10 cellular contexts compared by ENCODE assay signal in the genomic region with DNA sequence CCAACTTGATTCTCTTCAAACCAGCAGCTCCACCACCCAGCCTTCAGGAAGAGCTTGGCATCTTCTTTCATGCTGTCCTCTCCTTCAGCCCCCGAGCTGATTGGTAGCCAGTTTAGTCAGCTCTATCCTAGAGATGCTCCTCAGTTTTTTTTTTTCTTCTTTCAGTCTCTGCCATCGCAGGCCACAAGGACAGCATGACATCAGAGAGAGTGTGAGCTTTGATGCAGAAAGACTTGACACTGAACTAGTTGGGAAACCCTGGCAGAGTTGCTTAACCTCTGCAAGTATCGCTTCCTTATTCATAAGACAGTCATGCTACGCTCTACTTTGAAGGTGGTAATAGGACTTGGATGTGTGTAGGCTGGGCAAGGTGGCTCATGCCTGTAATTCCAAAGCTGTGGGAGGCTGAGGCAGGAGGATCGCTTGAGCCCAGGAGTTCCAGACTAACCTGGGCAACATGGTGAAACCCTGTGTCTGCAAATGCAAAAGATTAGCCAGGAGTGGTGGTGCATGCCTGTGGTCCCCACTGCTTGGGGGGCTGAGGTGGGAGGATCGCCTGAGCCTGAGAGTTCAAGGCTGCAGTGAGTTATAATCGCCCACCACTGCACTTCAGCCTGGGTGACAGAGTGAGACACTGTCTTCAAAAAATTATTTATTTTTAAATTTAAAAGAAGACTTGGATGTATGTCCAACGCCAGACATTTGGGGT. TPM values are rescaled to one million over a fixed set of nuclear protein-coding genes. Genes with fewer than 3 reads are reported as not detected.
A peak's percentile ranks its signal among the peaks of the same experiment; 100 is the strongest.
DNase-seq lines count a peak whose midpoint lies in the region; ATAC-seq and TF ChIP-seq lines count a peak whose summit lies in the region.
"Had no signal": no experiment of that assay in that cellular context is flagged by ENCODE, and none has a peak within 500 bp of the region (broad histone marks: within the 10 kb centered on the region; RNA-seq: fewer than 3 reads in every experiment).

No MANE protein-coding gene starts in this region.

- no peaks in the 10 kb centered on the region for H3K9me3 ChIP-seq in lung (ENCODE audit: control insufficient read depth in 2 of 2, insufficient read depth in 1 of 2, low read length in 1 of 2)
- H3K9me3 ChIP-seq: pancreas had no signal

- no peaks in the 10 kb centered on the region for H3K36me3 ChIP-seq in lung (ENCODE audit: control insufficient read depth in 2 of 2, insufficient read depth in 2 of 2, low read length in 2 of 2)
- H3K36me3 ChIP-seq: pancreas had no signal

- WGBS in lung, 2 donors = 65 to 70% methylated on average over 8 of the region's 8 CpGs

- DNase-seq in GM13977 (ENCODE audit: low spot score) = peak; percentile 66
- DNase-seq in Kasumi-1 (lab: John Stamatoyannopoulos, UW) = peak; percentile 55 to 63
- peak; percentile 58 for DNase-seq in lung (ENCODE audit: low spot score)
- no peak for DNase-seq in NCI-H226
- no peak for DNase-seq in stimulated activated CD4-positive, alpha-beta T cell treated with anti-CD3 and anti-CD28 coated beads, Interleukin-2, amount 100 ng/mL, for 48 hours
- no peak for DNase-seq in NCI-H345 (lab: John Stamatoyannopoulos, UW)
- no peak for DNase-seq in NCI-H2227 (lab: John Stamatoyannopoulos, UW; ENCODE audit: unreplicated experiment)

- no peak overlapping the region for H3K4me3 ChIP-seq in lung
- H3K4me3 ChIP-seq: pancreas had no signal

- H3K4me1 ChIP-seq in lung (ENCODE audit: control insufficient read depth in 2 of 2, insufficient read depth in 2 of 2, low read length in 2 of 2) = no peaks in the 10 kb centered on the region
- H3K4me1 ChIP-seq: pancreas had no signal

- in situ Hi-C loops in GM13977 (cut with MboI; ENCODE audit: low pct_unique_long_range_greater_than_20kb, low sequenced_read_pairs, unreplicated experiment) = no loop called here

- ATAC-seq in GM21619 (IDR thresholded peaks at IDR 0.05; ENCODE audit: unreplicated experiment) (peak; percentile 82), lung (ENCODE audit: insufficient read depth, low FRiP score) (no peak)

- TF ChIP-seq CTCF in GM13977 (IDR thresholded peaks at IDR 0.05; ENCODE audit: extremely low read depth, insufficient read depth, missing control alignments) (no peak), lung (IDR thresholded peaks at IDR 0.05; ENCODE audit: control extremely low read depth, extremely low read depth) (no peak)

- no peaks in the 10 kb centered on the region for H3K27me3 ChIP-seq in lung (ENCODE audit: control insufficient read depth, insufficient read depth)
- H3K27me3 ChIP-seq: pancreas had no signal

- no peak overlapping the region for H3K27ac ChIP-seq in lung (ENCODE audit: low read depth in 1 of 2, low read length in 1 of 2)
- H3K27ac ChIP-seq: pancreas had no signal

RNA-seq across cellular contexts. Expression of a gene that starts 2.6 kb away (rescaled TPM):
- total RNA-seq in lung = 1 to 10 TPM in 1 of 2 donors, under 1 TPM in 1; 0.82 to 1.2 TPM
- polyA plus RNA-seq in lung = 1 to 10 TPM; 1.5 to 1.8 TPM
- total RNA-seq: T-helper 2 cell treated with Interferon-gamma antibody and Interleukin-4, amounts not matched to agents 100 ng/mL and 5 ng/mL, for 36 hours had no signal

RNA-seq across cellular contexts. Expression of a gene that starts 17.3 kb away (rescaled TPM):
- total RNA-seq in lung = 10 to 100 TPM in 1 of 2 donors, 1 to 10 TPM in 1; 1.2 to 18.5 TPM
- 10 to 100 TPM in 1 of 2 donors, 1 to 10 TPM in 1; 1.9 to 24.0 TPM for polyA plus RNA-seq in lung

RNA-seq across cellular contexts. Expression of a gene that starts 38.7 kb away (rescaled TPM):
- 1 to 10 TPM; 1.1 to 3.4 TPM for total RNA-seq in lung
- polyA plus RNA-seq in lung = 10 to 100 TPM in 1 of 2 donors, not detected in 1; 11.9 TPM
- total RNA-seq: pancreas; T-helper 2 cell treated with Interferon-gamma antibody and Interleukin-4, amounts not matched to agents 100 ng/mL and 5 ng/mL, for 36 hours had no signal
- polyA plus RNA-seq: pancreas had no signal

Comparison
In these comparisons a context has a peak if more than half of its experiments do, and no peak if none do; other contexts are left out.
1. DNase-seq: peak in GM13977 (single experiment), Kasumi-1 (2 of 2) and lung (single experiment); none in NCI-H226 (single experiment), stimulated activated CD4-positive, alpha-beta T cell treated with anti-CD3 and anti-CD28 coated beads, Interleukin-2, amount 100 ng/mL, for 48 hours (0 of 2), NCI-H345 (single experiment) and NCI-H2227 (single experiment).